In genomic region chr14:23095196-23096108, GRCh38 we compare ENCODE assay signal across 8 cellular contexts. TPM values are rescaled to one million over a fixed set of nuclear protein-coding genes. Genes with fewer than 3 reads are reported as not detected.
DNase-seq lines count a peak whose midpoint lies in the region; ATAC-seq and TF ChIP-seq lines count a peak whose summit lies in the region.

Gene C14orf119 (plus strand): TSS chr14:23095505. CDS start chr14:23097659, 2,154 bp downstream.

- peak; percentile 86 for ATAC-seq in GM21825 (IDR thresholded peaks at IDR 0.05; ENCODE audit: unreplicated experiment)
- peak; percentile 96 for ATAC-seq in gastroesophageal sphincter
- peak; percentile 96 for ATAC-seq in omental fat pad (ENCODE audit: low FRiP score)

- H3K36me3 Mint-ChIP-seq in activated T-helper 2 cell treated with anti-CD3 and anti-CD28 coated beads, Interferon-gamma antibody, Interleukin-2, Interleukin-4, amounts not matched to agents 10 μg/mL and 5 μg/mL and 100 μg/mL, durations not matched to agents 14 hours and 24 hours and 36 hours (ENCODE audit: low read depth) = peaks cover 56% of the 10 kb centered on the region

- no peak for TF ChIP-seq EP300 in gastroesophageal sphincter (IDR thresholded peaks at IDR 0.05)

- H3K4me3 ChIP-seq in gastroesophageal sphincter = peak within 1 kb of the TSS; percentile 76 to 85
- H3K4me3 ChIP-seq in vagina = peak within 1 kb of the TSS; percentile 88

- H3K36me3 ChIP-seq in gastroesophageal sphincter = peaks cover 0 to 46% of the 10 kb centered on the region in 2 donors
- peaks cover 0 to 18% of the 10 kb centered on the region in 2 donors for H3K36me3 ChIP-seq in vagina

- 0% methylated on average over 7 to 37 of the region's 46 CpGs for WGBS in gastroesophageal sphincter (ENCODE audit: low coverage in 1 of 2), 2 donors

- H3K27me3 Mint-ChIP-seq in activated T-helper 2 cell treated with anti-CD3 and anti-CD28 coated beads, Interferon-gamma antibody, Interleukin-2, Interleukin-4, amounts not matched to agents 10 μg/mL and 5 μg/mL and 100 μg/mL, durations not matched to agents 14 hours and 24 hours and 36 hours (ENCODE audit: low read depth) = no peaks in the 10 kb centered on the region

- H3K4me1 ChIP-seq in gastroesophageal sphincter (peaks cover 0 to 50% (median 14%) of the 10 kb centered on the region in 3 donors), vagina (peaks cover 42% of the 10 kb centered on the region)

- H3K9me3 ChIP-seq in gastroesophageal sphincter (no peaks in the 10 kb centered on the region), vagina (no peaks in the 10 kb centered on the region)

- H3K27ac ChIP-seq in gastroesophageal sphincter = peak within 1 kb of the TSS; percentile 92 to 99 (median 96)
- H3K27ac ChIP-seq in vagina = peak within 1 kb of the TSS; percentile 99

- intact Hi-C loops in activated T-helper 2 cell treated with anti-CD3 and anti-CD28 coated beads, Interferon-gamma antibody, Interleukin-2, Interleukin-4, amounts not matched to agents 10 μg/mL and 5 μg/mL and 100 μg/mL, durations not matched to agents 14 hours and 24 hours and 36 hours (cut with micrococcal nuclease) = loop anchor here (1.0 to 2.0 kb wide), 3 partner anchors 61 to 226 kb away; partner anchors contain the start of genes PABPN1 and PSMB5
- intact Hi-C loops in vagina (cut with DNase I) = no loop called here

- H3K4me3 Mint-ChIP-seq in activated T-helper 2 cell treated with anti-CD3 and anti-CD28 coated beads, Interferon-gamma antibody, Interleukin-2, Interleukin-4, amounts not matched to agents 10 μg/mL and 5 μg/mL and 100 μg/mL, durations not matched to agents 14 hours and 24 hours and 36 hours (ENCODE audit: low read depth) = no peak within 1 kb of the TSS

- H3K27me3 ChIP-seq in gastroesophageal sphincter (no peaks in the 10 kb centered on the region), vagina (no peaks in the 10 kb centered on the region)

- no peak within 1 kb of the TSS for H3K27ac Mint-ChIP-seq in activated T-helper 2 cell treated with anti-CD3 and anti-CD28 coated beads, Interferon-gamma antibody, Interleukin-2, Interleukin-4, amounts not matched to agents 10 μg/mL and 5 μg/mL and 100 μg/mL, durations not matched to agents 14 hours and 24 hours and 36 hours

- H3K4me1 Mint-ChIP-seq in activated T-helper 2 cell treated with anti-CD3 and anti-CD28 coated beads, Interferon-gamma antibody, Interleukin-2, Interleukin-4, amounts not matched to agents 10 μg/mL and 5 μg/mL and 100 μg/mL, durations not matched to agents 14 hours and 24 hours and 36 hours (ENCODE audit: low read depth) = peaks cover 33% of the 10 kb centered on the region

- peak in 1 of 4 experiments; percentile 7 for TF ChIP-seq CTCF in gastroesophageal sphincter (IDR thresholded peaks at IDR 0.05)
- no peak for TF ChIP-seq CTCF in omental fat pad (IDR thresholded peaks at IDR 0.05)
- TF ChIP-seq CTCF in vagina (IDR thresholded peaks at IDR 0.05) = no peak

- DNase-seq in ELR (ENCODE audit: low read depth) (peak; percentile 100), LHCN-M2 (ENCODE audit: low read depth) (peak; percentile 100), omental fat pad (ENCODE audit: low spot score) (peak; percentile 100), vagina (ENCODE audit: extremely low spot score in 2 of 2) (peak; percentile 99 to 100), DMS 273 (lab: John Stamatoyannopoulos, UW; ENCODE audit: unreplicated experiment) (no peak)
- DNase-seq in activated T-helper 2 cell treated with anti-CD3 and anti-CD28 coated beads, Interferon-gamma antibody, Interleukin-2, Interleukin-4, amounts not matched to agents 10 μg/mL and 5 μg/mL and 100 μg/mL, durations not matched to agents 14 hours and 24 hours and 36 hours (ENCODE audit: low spot score) = peak; percentile 99

- peak; percentile 71 to 76 for TF ChIP-seq POLR2A in gastroesophageal sphincter (IDR thresholded peaks at IDR 0.05)
- TF ChIP-seq POLR2A in vagina (IDR thresholded peaks at IDR 0.05) = peak in 1 of 2 donors; percentile 84

- H3K9me3 Mint-ChIP-seq in activated T-helper 2 cell treated with anti-CD3 and anti-CD28 coated beads, Interferon-gamma antibody, Interleukin-2, Interleukin-4, amounts not matched to agents 10 μg/mL and 5 μg/mL and 100 μg/mL, durations not matched to agents 14 hours and 24 hours and 36 hours = no peaks in the 10 kb centered on the region

RNA-seq across cellular contexts. Expression of gene C14orf119, which starts in this region (rescaled TPM):
- total RNA-seq in LHCN-M2 (2014; rRNA removed) (41.9 and 47.0 TPM in 2 replicates), gastroesophageal sphincter (10 to 100 TPM; 31.3 to 38.2 (median 33.4) TPM), omental fat pad (10 to 100 TPM; 39.2 to 46.7 (median 43.6) TPM), vagina (13.8 TPM)
- polyA plus RNA-seq in LHCN-M2 (2012) = 88.5 TPM
- 57.7 and 65.2 TPM in 2 replicates for total RNA-seq in activated T-helper 2 cell treated with anti-CD3 and anti-CD28 coated beads, Interferon-gamma antibody, Interleukin-2, Interleukin-4, amounts not matched to agents 10 μg/mL and 5 μg/mL and 100 μg/mL, durations not matched to agents 14 hours and 24 hours and 36 hours
